Comparison of ENCODE assay signal across 11 cellular contexts in genomic region chr9:93684806-93685553, GRCh38.
DNase-seq lines count a peak whose midpoint lies in the region; ATAC-seq, FAIRE-seq and TF ChIP-seq lines count a peak whose summit lies in the region.
"Had no signal": no experiment of that assay in that cellular context is flagged by ENCODE, and none has a peak within 500 bp of the region (broad histone marks: within the 10 kb centered on the region; RNA-seq: fewer than 3 reads in every experiment).

No MANE protein-coding gene starts in this region.

- H3K27me3 ChIP-seq in GM06990 (replicated peaks; ENCODE audit: control insufficient read depth, insufficient read depth, low read length): no peaks in the 10 kb centered on the region; the same call in 1 of the 2 replicates
- no peaks in the 10 kb centered on the region for H3K27me3 ChIP-seq in RWPE2 (ENCODE audit: insufficient read depth, poor library complexity, severe bottlenecking)
- H3K27me3 ChIP-seq in hepatocyte: no peaks in the 10 kb centered on the region
- H3K27me3 ChIP-seq: tibial artery had no signal

- H3K4me1 ChIP-seq in RWPE2 (ENCODE audit: insufficient read depth, poor library complexity, severe bottlenecking): no peaks in the 10 kb centered on the region
- peaks cover 5% of the 10 kb centered on the region for H3K4me1 ChIP-seq in hepatocyte (ENCODE audit: insufficient read depth)
- H3K4me1 ChIP-seq: tibial artery had no signal

- no peak overlapping the region for H3K4me3 ChIP-seq in AG04449 (ENCODE audit: low read depth, low read length)
- no peak overlapping the region for H3K4me3 ChIP-seq in GM06990 (replicated peaks; ENCODE audit: low read depth, low read length)
- no peak overlapping the region for H3K4me3 ChIP-seq in RWPE2 (ENCODE audit: severe bottlenecking)
- H3K4me3 ChIP-seq in hepatocyte: no peak overlapping the region
- H3K4me3 ChIP-seq: tibial artery had no signal

- 73% methylated on average over 11 of the region's 11 CpGs for WGBS in hepatocyte (ENCODE audit: low lambda C conversion rate, missing lambda C conversion rate)

- no peaks in the 10 kb centered on the region for H3K9me2 ChIP-seq in hepatocyte (replicated peaks; ENCODE audit: insufficient read depth)

- no peak for ATAC-seq in RWPE2 (ENCODE audit: low read depth)

- no peak overlapping the region for H2AFZ ChIP-seq in hepatocyte

- FAIRE-seq in HTR-8/SVneo (lab: Jason Lieb, UNC): no peak

- H4K20me1 ChIP-seq in hepatocyte (ENCODE audit: insufficient read depth, poor library complexity, severe bottlenecking): no peaks in the 10 kb centered on the region

- no peaks in the 10 kb centered on the region for H3K79me2 ChIP-seq in hepatocyte

- no peak for DNase-seq in AG04449 (ENCODE audit: low read depth, low spot score)
- DNase-seq in GM06990 (ENCODE audit: extremely low read depth, insufficient read length): no peak
- no peak for DNase-seq in RWPE2 (ENCODE audit: low spot score)
- DNase-seq in hepatocyte (ENCODE audit: low spot score): no peak
- DNase-seq in HTR-8/SVneo (ENCODE audit: insufficient read length, low spot score): no peak
- DNase-seq in anterior cingulate cortex (lab: John Stamatoyannopoulos, UW): no peak
- DNase-seq in nucleus accumbens (lab: John Stamatoyannopoulos, UW): no peak
- no peak for DNase-seq in HPDE6-E6E7 (ENCODE audit: extremely low spot score)
- DNase-seq: NCI-H2107; stimulated activated CD4-positive, alpha-beta T cell treated with anti-CD3 and anti-CD28 coated beads, Interleukin-15, amount 100 ng/mL, for 24 hours had no signal

- CTCF ChIA-PET in AG04449 (lab: Yijun Ruan, JAX): interaction anchor here (1.2 to 9.1 kb wide), 4 partner anchors 275 to 527 kb away, joined by 3 to 142 read pairs (median 30); no protein-coding TSS in a partner anchor

- POLR2A ChIA-PET in AG04449 (lab: Yijun Ruan, JAX): no interaction called here

- TF ChIP-seq CTCF in AG04449 (IDR thresholded peaks at IDR 0.05; ENCODE audit: insufficient read depth, low read length, missing control alignments) (peak; percentile 13), GM06990 (IDR thresholded peaks at IDR 0.05; ENCODE audit: insufficient read depth, low read length, poor library complexity, severe bottlenecking) (peak; percentile 5), RWPE2 (IDR thresholded peaks at IDR 0.05; ENCODE audit: poor library complexity, severe bottlenecking) (peak; percentile 9), hepatocyte (IDR thresholded peaks at IDR 0.05; ENCODE audit: poor library complexity) (peak; percentile 25)

- H3K4me2 ChIP-seq in hepatocyte: no peak overlapping the region

- H3K27ac ChIP-seq in RWPE2 (ENCODE audit: poor library complexity, severe bottlenecking) (no peak overlapping the region), hepatocyte (no peak overlapping the region)
- H3K27ac ChIP-seq: tibial artery had no signal

- H3K9me3 ChIP-seq in RWPE2 (ENCODE audit: severe bottlenecking) (no peaks in the 10 kb centered on the region), hepatocyte (ENCODE audit: low read depth) (peaks cover 9% of the 10 kb centered on the region)

- H3K36me3 ChIP-seq in GM06990 (ENCODE audit: control insufficient read depth, insufficient read depth, low read length) (no peaks in the 10 kb centered on the region), RWPE2 (ENCODE audit: low read depth) (no peaks in the 10 kb centered on the region), hepatocyte (replicated peaks; ENCODE audit: insufficient read depth, low read depth) (no peaks in the 10 kb centered on the region)
- H3K36me3 ChIP-seq: tibial artery had no signal
